In the genomic region with DNA sequence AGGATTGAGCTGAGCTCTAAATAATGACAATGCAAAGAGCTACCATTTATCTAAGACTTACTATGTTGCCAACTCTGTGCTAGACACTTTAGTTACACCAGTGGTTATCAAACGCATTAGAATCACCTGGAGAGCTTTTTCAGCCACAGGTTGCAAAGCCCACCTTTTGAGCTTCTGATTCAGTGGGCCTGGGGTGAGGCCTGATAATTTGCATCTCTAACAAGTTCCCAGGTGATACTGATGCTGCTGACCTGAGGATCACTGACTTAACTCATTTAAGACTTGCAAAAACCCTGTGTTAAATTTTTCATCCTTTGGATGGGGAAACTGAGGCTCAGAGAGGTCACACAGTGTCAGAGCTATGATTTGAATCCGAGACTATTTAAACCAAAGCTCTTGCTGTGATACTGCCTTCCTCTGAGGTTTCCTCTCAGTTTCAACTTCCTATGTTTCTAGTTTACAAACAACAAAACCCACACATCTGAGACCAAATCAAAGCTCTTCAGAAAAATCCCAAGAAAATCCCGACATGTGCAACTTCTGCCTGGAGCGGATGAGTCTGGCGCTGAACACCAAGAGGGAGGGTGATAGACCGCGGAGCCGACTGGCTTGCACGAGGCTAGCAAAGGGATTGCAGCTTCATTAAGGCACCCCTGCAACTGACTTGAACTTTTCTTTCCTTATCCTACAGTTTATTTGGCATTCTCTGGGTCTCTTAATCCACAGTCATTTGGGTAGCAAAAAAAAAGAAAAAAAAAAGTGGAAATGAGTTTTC, we compare ENCODE assay signal across 9 cellular contexts.
A peak's percentile ranks its signal among the peaks of the same experiment; 100 is the strongest.
DNase-seq lines count a peak whose midpoint lies in the region; ATAC-seq and TF ChIP-seq lines count a peak whose summit lies in the region.
"Had no signal": no experiment of that assay in that cellular context is flagged by ENCODE, and none has a peak within 500 bp of the region (broad histone marks: within the 10 kb centered on the region; RNA-seq: fewer than 3 reads in every experiment).

No MANE protein-coding gene starts in this region.

- H3K36me3 Mint-ChIP-seq in naive thymus-derived CD8-positive, alpha-beta T cell: no peaks in the 10 kb centered on the region

- H3K27ac ChIP-seq in MM.1S (ENCODE audit: low read length): no peak overlapping the region

- H3K4me3 ChIP-seq in MM.1S (ENCODE audit: low read length): no peak overlapping the region

- peaks cover 5 to 15% (median 13%) of the 10 kb centered on the region in 4 donors for H3K4me1 Mint-ChIP-seq in naive thymus-derived CD8-positive, alpha-beta T cell

- no peak overlapping the region for H3K9ac ChIP-seq in MM.1S (ENCODE audit: low read length)

- H2AFZ ChIP-seq in MM.1S (ENCODE audit: low read length): no peak overlapping the region

- H3K27me3 ChIP-seq in MM.1S (replicated peaks; ENCODE audit: insufficient read depth, low read length): no peaks in the 10 kb centered on the region

- H3K9me3 ChIP-seq in MM.1S (replicated peaks; ENCODE audit: insufficient read depth, low read length): no peaks in the 10 kb centered on the region

- H3K4me1 ChIP-seq in MM.1S (ENCODE audit: low read length): 0 out of 2 replicates have a peak, but pooled peaks cover 7% of the 10 kb centered on the region

- H3K27me3 Mint-ChIP-seq in naive thymus-derived CD8-positive, alpha-beta T cell: peaks cover 12 to 22% (median 16%) of the 10 kb centered on the region in 5 donors

- POLR2A ChIA-PET in naive thymus-derived CD8-positive, alpha-beta T cell (lab: Charles Lee): no interaction called here

- peak overlapping the region in 9 of 10 donors; percentile 30 to 84 (median 62) for H3K4me3 Mint-ChIP-seq in naive thymus-derived CD8-positive, alpha-beta T cell

- H3K27ac Mint-ChIP-seq in naive thymus-derived CD8-positive, alpha-beta T cell: peak overlapping the region in 3 of 10 donors; percentile 37 to 74 (median 67)
- H3K27ac Mint-ChIP-seq: stimulated activated naive CD8-positive, alpha-beta T cell treated with anti-CD3 and anti-CD28 coated beads, Interleukin-15, Interleukin-2, amounts not matched to agents 100 ng/mL and 50 ng/mL, for 24 hours had no signal

- H3K79me2 ChIP-seq in MM.1S (ENCODE audit: low read length): no peaks in the 10 kb centered on the region

- no peak for TF ChIP-seq CTCF in MM.1S (IDR thresholded peaks at IDR 0.05; ENCODE audit: low read length)
- no peak for TF ChIP-seq CTCF in GM13977 (IDR thresholded peaks at IDR 0.05; ENCODE audit: extremely low read depth, insufficient read depth, missing control alignments)

- H4K20me1 ChIP-seq in MM.1S (ENCODE audit: insufficient read depth, low read length): no peaks in the 10 kb centered on the region

- H3K36me3 ChIP-seq in MM.1S (replicated peaks; ENCODE audit: insufficient read depth, low read length): no peaks in the 10 kb centered on the region

- no peaks in the 10 kb centered on the region for H3F3A ChIP-seq in MM.1S (ENCODE audit: insufficient read depth, low read length)

- no peak overlapping the region for H3K4me2 ChIP-seq in MM.1S (ENCODE audit: low read depth, low read length)

- no peaks in the 10 kb centered on the region for H3K9me2 ChIP-seq in MM.1S (replicated peaks; ENCODE audit: insufficient read depth, low read length)

- H3K9me3 Mint-ChIP-seq in naive thymus-derived CD8-positive, alpha-beta T cell: no peaks in the 10 kb centered on the region
- H3K9me3 Mint-ChIP-seq: stimulated activated naive CD8-positive, alpha-beta T cell treated with anti-CD3 and anti-CD28 coated beads, Interleukin-15, Interleukin-2, amounts not matched to agents 100 ng/mL and 50 ng/mL, for 24 hours had no signal

- ATAC-seq in naive thymus-derived CD8-positive, alpha-beta T cell: no peak
- ATAC-seq in GM18870 (IDR thresholded peaks at IDR 0.05; ENCODE audit: unreplicated experiment): no peak

- in situ Hi-C loops in GM13977 (cut with MboI; ENCODE audit: low pct_unique_long_range_greater_than_20kb, low sequenced_read_pairs, unreplicated experiment): no loop called here

- DNase-seq in AG20443 (ENCODE audit: low spot score): peak; percentile 74
- DNase-seq in NOMO-1 treated with DMSO at 0.1 percent for 48 hours (lab: John Stamatoyannopoulos, UW; ENCODE audit: unreplicated experiment): peak; percentile 40
- DNase-seq in fibroblast of gingiva (ENCODE audit: low read depth): peak; percentile 27
- no peak for DNase-seq in naive thymus-derived CD8-positive, alpha-beta T cell
- no peak for DNase-seq in MM.1S
- no peak for DNase-seq in DMS79 treated with DMSO at 0.1 percent for 48 hours (lab: John Stamatoyannopoulos, UW)
- DNase-seq in GM13977 (ENCODE audit: low spot score): no peak

Comparison
In these comparisons a context has a peak if more than half of its experiments do, and no peak if none do; other contexts are left out.
1. DNase-seq: peak in AG20443 (single experiment), NOMO-1 treated with DMSO at 0.1 percent for 48 hours (single experiment) and fibroblast of gingiva (single experiment); none in naive thymus-derived CD8-positive, alpha-beta T cell (0 of 10), MM.1S (single experiment), DMS79 treated with DMSO at 0.1 percent for 48 hours (single experiment) and GM13977 (single experiment).